8 cellular contexts compared by ENCODE assay signal in genomic region chr2:12720181-12720580, GRCh38. TPM values are rescaled to one million over a fixed set of nuclear protein-coding genes. Genes with fewer than 3 reads are reported as not detected.
A peak's percentile ranks its signal among the peaks of the same experiment; 100 is the strongest.
DNase-seq lines count a peak whose midpoint lies in the region; ATAC-seq and TF ChIP-seq lines count a peak whose summit lies in the region.

No MANE protein-coding gene starts in this region.

- H3K9me3 ChIP-seq in thoracic aorta, result no peaks in the 10 kb centered on the region

- CTCF ChIA-PET in activated CD4-positive, alpha-beta T cell treated with anti-CD3 and anti-CD28 coated beads for 36 hours (lab: Charles Lee), result interaction anchor here (0.8 to 2.7 kb wide), 2 partner anchors 10 to 18 kb away, joined by 3 to 8 read pairs; no protein-coding TSS in a partner anchor
- CTCF ChIA-PET in activated CD8-positive, alpha-beta T cell treated with anti-CD3 and anti-CD28 coated beads, Interleukin-2, amount 10 ng/mL, durations not matched to agents 7 days and 5 days (lab: Charles Lee), result interaction anchor here (0.8 to 4.9 kb wide), 7 partner anchors 9 to 589 kb away, joined by 3 to 46 read pairs (median 5); no protein-coding TSS in a partner anchor

- H3K4me1 ChIP-seq in thoracic aorta (ENCODE audit: control insufficient read depth in 1 of 2, low read depth in 2 of 2), result peaks cover 31 to 62% of the 10 kb centered on the region in 2 donors

- no peaks in the 10 kb centered on the region for H3K27me3 ChIP-seq in thoracic aorta (replicated peaks; ENCODE audit: insufficient read depth)

- intact Hi-C loops in activated CD4-positive, alpha-beta T cell treated with anti-CD3 and anti-CD28 coated beads for 36 hours (cut with DNase I, micrococcal nuclease), result loop anchor here (2.0 to 5.0 kb wide), 3 partner anchors 137 to 969 kb away; no protein-coding TSS in a partner anchor

- ATAC-seq in activated CD4-positive, alpha-beta T cell treated with anti-CD3 and anti-CD28 coated beads for 36 hours, result no peak
- ATAC-seq in activated CD8-positive, alpha-beta T cell treated with anti-CD3 and anti-CD28 coated beads, Interleukin-2, amount 10 ng/mL, durations not matched to agents 7 days and 5 days, result no peak
- no peak for ATAC-seq in thoracic aorta (ENCODE audit: insufficient number of reproducible peaks, low FRiP score, low read depth)
- ATAC-seq in GM21717 (IDR thresholded peaks at IDR 0.05; ENCODE audit: unreplicated experiment), result no peak

- peak overlapping the region; percentile 92 for H3K4me3 ChIP-seq in thoracic aorta

- POLR2A ChIA-PET in activated CD4-positive, alpha-beta T cell treated with anti-CD3 and anti-CD28 coated beads for 36 hours (lab: Charles Lee), result interaction anchor here (0.8 kb wide), 1 partner anchor 213 kb away, joined by 4 read pairs; no protein-coding TSS in a partner anchor
- POLR2A ChIA-PET in activated CD8-positive, alpha-beta T cell treated with anti-CD3 and anti-CD28 coated beads, Interleukin-2, amount 10 ng/mL, durations not matched to agents 7 days and 5 days (lab: Charles Lee), result no interaction called here

- no peak for TF ChIP-seq CTCF in thoracic aorta (IDR thresholded peaks at IDR 0.05)

- no peaks in the 10 kb centered on the region for H3K36me3 ChIP-seq in thoracic aorta

- H3K9me3 Mint-ChIP-seq in activated CD4-positive, alpha-beta T cell treated with anti-CD3 and anti-CD28 coated beads for 36 hours (ENCODE audit: low read depth), result no peaks in the 10 kb centered on the region
- no peaks in the 10 kb centered on the region for H3K9me3 Mint-ChIP-seq in activated CD8-positive, alpha-beta T cell treated with anti-CD3 and anti-CD28 coated beads, Interleukin-2, amount 10 ng/mL, durations not matched to agents 7 days and 5 days (ENCODE audit: insufficient read depth)

- H3K27ac Mint-ChIP-seq in activated CD4-positive, alpha-beta T cell treated with anti-CD3 and anti-CD28 coated beads for 36 hours, result peak overlapping the region; percentile 23
- H3K27ac Mint-ChIP-seq in activated CD8-positive, alpha-beta T cell treated with anti-CD3 and anti-CD28 coated beads, Interleukin-2, amount 10 ng/mL, durations not matched to agents 7 days and 5 days, result peak overlapping the region; percentile 15

- no peak for DNase-seq in activated CD4-positive, alpha-beta T cell treated with anti-CD3 and anti-CD28 coated beads for 36 hours
- no peak for DNase-seq in activated CD4-positive, alpha-beta T cell treated with anti-CD3 and anti-CD28 coated beads, Interleukin-2, amount 50 U/mL, for 48 hours
- DNase-seq in activated CD8-positive, alpha-beta T cell treated with anti-CD3 and anti-CD28 coated beads, Interleukin-2, amount 10 ng/mL, durations not matched to agents 7 days and 5 days, result no peak
- peak; percentile 40 for DNase-seq in iris pigment epithelial cell (ENCODE audit: low read depth)
- DNase-seq in thoracic aorta (ENCODE audit: low spot score), result no peak
- no peak for DNase-seq in HuH-7 (ENCODE audit: low spot score)
- DNase-seq in AG08396 (ENCODE audit: low spot score), result no peak

- no peaks in the 10 kb centered on the region for H3K27me3 Mint-ChIP-seq in activated CD4-positive, alpha-beta T cell treated with anti-CD3 and anti-CD28 coated beads for 36 hours
- peaks cover 4% of the 10 kb centered on the region for H3K27me3 Mint-ChIP-seq in activated CD8-positive, alpha-beta T cell treated with anti-CD3 and anti-CD28 coated beads, Interleukin-2, amount 10 ng/mL, durations not matched to agents 7 days and 5 days (ENCODE audit: low read depth)

- peaks cover 75% of the 10 kb centered on the region for H3K4me1 Mint-ChIP-seq in activated CD4-positive, alpha-beta T cell treated with anti-CD3 and anti-CD28 coated beads for 36 hours
- H3K4me1 Mint-ChIP-seq in activated CD8-positive, alpha-beta T cell treated with anti-CD3 and anti-CD28 coated beads, Interleukin-2, amount 10 ng/mL, durations not matched to agents 7 days and 5 days (ENCODE audit: low read depth), result peaks cover 72% of the 10 kb centered on the region

- H3K27ac ChIP-seq in thoracic aorta, result peak overlapping the region in 1 of 2 donors; percentile 85

- peaks cover 10% of the 10 kb centered on the region for H3K36me3 Mint-ChIP-seq in activated CD4-positive, alpha-beta T cell treated with anti-CD3 and anti-CD28 coated beads for 36 hours (ENCODE audit: low read depth)
- peaks cover 72% of the 10 kb centered on the region for H3K36me3 Mint-ChIP-seq in activated CD8-positive, alpha-beta T cell treated with anti-CD3 and anti-CD28 coated beads, Interleukin-2, amount 10 ng/mL, durations not matched to agents 7 days and 5 days (ENCODE audit: low read depth)

- H3K4me3 Mint-ChIP-seq in activated CD4-positive, alpha-beta T cell treated with anti-CD3 and anti-CD28 coated beads for 36 hours, result peak overlapping the region; percentile 92
- peak overlapping the region; percentile 99 for H3K4me3 Mint-ChIP-seq in activated CD8-positive, alpha-beta T cell treated with anti-CD3 and anti-CD28 coated beads, Interleukin-2, amount 10 ng/mL, durations not matched to agents 7 days and 5 days

RNA-seq across cellular contexts. Expression of gene TRIB2, which starts 3.4 kb away (rescaled TPM):
- total RNA-seq in activated CD4-positive, alpha-beta T cell treated with anti-CD3 and anti-CD28 coated beads for 36 hours, result 1 to 10 TPM; 2.7 to 3.7 TPM
- 10 to 100 TPM; 52.7 to 57.7 TPM for total RNA-seq in activated CD8-positive, alpha-beta T cell treated with anti-CD3 and anti-CD28 coated beads, Interleukin-2, amount 10 ng/mL, durations not matched to agents 7 days and 5 days
- 10 to 100 TPM; 81.4 to 85.6 TPM for total RNA-seq in thoracic aorta

Comparison
In these comparisons a context has a peak if more than half of its experiments do, and no peak if none do; other contexts are left out.
1. RNA of gene TRIB2, which starts 3.4 kb away (total RNA-seq): 81.4 to 85.6 TPM in thoracic aorta and 52.7 to 57.7 TPM in activated CD8-positive, alpha-beta T cell treated with anti-CD3 and anti-CD28 coated beads, Interleukin-2, amount 10 ng/mL, durations not matched to agents 7 days and 5 days; 2.7 to 3.7 TPM in activated CD4-positive, alpha-beta T cell treated with anti-CD3 and anti-CD28 coated beads for 36 hours; every median in the first group is over 10 times any median in the second.